Comparison of ENCODE assay signal across 33 cellular contexts in genomic region chr4:55154290-55154880, GRCh38. TPM values are rescaled to one million over a fixed set of nuclear protein-coding genes. Genes with fewer than 3 reads are reported as not detected.
"Had no signal": no experiment of that assay in that cellular context is flagged by ENCODE, and none has a peak within 500 bp of the region (broad histone marks: within the 10 kb centered on the region; RNA-seq: fewer than 3 reads in every experiment).

No MANE protein-coding gene starts in this region.

- ATAC-seq: activated CD8-positive, alpha-beta T cell treated with anti-CD3 and anti-CD28 coated beads for 36 hours; activated T-cell treated with anti-CD3 and anti-CD28 coated beads, Interleukin-2, amount 50 U/mL, for 72 hours; activated T-helper 17 cell treated with anti-CD3 and anti-CD28 coated beads, Interleukin-2, amount 50 U/mL, for 72 hours; PC-3 had no signal

- H3K4me1 ChIP-seq: ascending aorta, Peyer's patch, SJSA1 had no signal

- H3K27ac ChIP-seq: ascending aorta, cardiac muscle cell, Peyer's patch, SJSA1, WERI-Rb-1 had no signal

- H3K4me2 ChIP-seq: SK-N-SH had no signal

- H3K9ac ChIP-seq: SK-N-SH had no signal

- FAIRE-seq: K562 had no signal

- H3K4me3 ChIP-seq: ascending aorta, cardiac muscle cell, K562, Peyer's patch, SJSA1 had no signal

- H3K36me3 ChIP-seq: ascending aorta, cardiac muscle cell, Peyer's patch, SJSA1, WERI-Rb-1 had no signal

- H3K27me3 ChIP-seq: ascending aorta, cardiac muscle cell, Peyer's patch had no signal

- DNase-seq: activated CD4-positive, alpha-beta T cell treated with anti-CD3 and anti-CD28 coated beads, Interleukin-2, amount 10 ng/mL, durations not matched to agents 24 days and 14 days; activated CD4-positive, alpha-beta T cell treated with anti-CD3 and anti-CD28 coated beads, Interleukin-2, amount 50 U/mL, for 4 hours; activated CD4-positive, CD25-positive, alpha-beta regulatory T cell; activated CD8-positive, alpha-beta T cell treated with anti-CD3 and anti-CD28 coated beads for 36 hours; activated effector memory CD4-positive, alpha-beta T cell treated with anti-CD3 and anti-CD28 coated beads, Interleukin-2, amount 50 U/mL, for 16 hours; activated naive CD4-positive, alpha-beta T cell; activated naive CD4-positive, alpha-beta T cell treated with anti-CD3 and anti-CD28 coated beads, Interleukin-2, amount 50 U/mL, for 16 hours; activated naive CD8-positive, alpha-beta T cell treated with anti-CD3 and anti-CD28 coated beads for 36 hours; activated T-cell treated with anti-CD3 and anti-CD28 coated beads, Interleukin-2, amount 50 U/mL, for 1 hour; activated T-cell treated with anti-CD3 and anti-CD28 coated beads, Interleukin-2, amount 50 U/mL, for 72 hours; amygdala; NCI-H1092 treated with DMSO at 0.1 percent for 48 hours; NCI-H1417; NCI-H146; NCI-H187; NCI-H2081 treated with DMSO at 0.1 percent for 48 hours; NCI-H2171; NCI-H510A; NCI-H526; NCI-H748 treated with DMSO at 0.1 percent for 48 hours; NK-92 treated with Interleukin-12 subunit alpha and Interleukin-12 subunit beta, amount 100 ng/mL, for 24 hours; PC-3; Peyer's patch; RPMI8226; SHP77 treated with DMSO at 0.1 percent for 48 hours; SK-N-SH; WERI-Rb-1 had no signal

- H3K9me3 ChIP-seq: Peyer's patch, SJSA1, SK-N-SH had no signal

RNA-seq across cellular contexts. Expression of gene KDR, which starts 29.0 kb away (rescaled TPM):
- total RNA-seq: activated CD4-positive, alpha-beta T cell treated with anti-CD3 and anti-CD28 coated beads, Interleukin-2, amount 10 ng/mL, durations not matched to agents 24 days and 14 days; activated CD8-positive, alpha-beta memory T cell treated with anti-CD3 and anti-CD28 coated beads for 36 hours; activated CD8-positive, alpha-beta T cell treated with anti-CD3 and anti-CD28 coated beads for 36 hours; activated T-cell treated with anti-CD3 and anti-CD28 coated beads, Interleukin-2, amount 50 U/mL, for 72 hours; activated T-helper 17 cell treated with anti-CD3 and anti-CD28 coated beads, Interleukin-2, amount 50 U/mL, for 72 hours had no signal
- polyA plus RNA-seq: K562, SK-N-SH had no signal
